Comparison of ENCODE assay signal across 1 cellular context in the genomic region with DNA sequence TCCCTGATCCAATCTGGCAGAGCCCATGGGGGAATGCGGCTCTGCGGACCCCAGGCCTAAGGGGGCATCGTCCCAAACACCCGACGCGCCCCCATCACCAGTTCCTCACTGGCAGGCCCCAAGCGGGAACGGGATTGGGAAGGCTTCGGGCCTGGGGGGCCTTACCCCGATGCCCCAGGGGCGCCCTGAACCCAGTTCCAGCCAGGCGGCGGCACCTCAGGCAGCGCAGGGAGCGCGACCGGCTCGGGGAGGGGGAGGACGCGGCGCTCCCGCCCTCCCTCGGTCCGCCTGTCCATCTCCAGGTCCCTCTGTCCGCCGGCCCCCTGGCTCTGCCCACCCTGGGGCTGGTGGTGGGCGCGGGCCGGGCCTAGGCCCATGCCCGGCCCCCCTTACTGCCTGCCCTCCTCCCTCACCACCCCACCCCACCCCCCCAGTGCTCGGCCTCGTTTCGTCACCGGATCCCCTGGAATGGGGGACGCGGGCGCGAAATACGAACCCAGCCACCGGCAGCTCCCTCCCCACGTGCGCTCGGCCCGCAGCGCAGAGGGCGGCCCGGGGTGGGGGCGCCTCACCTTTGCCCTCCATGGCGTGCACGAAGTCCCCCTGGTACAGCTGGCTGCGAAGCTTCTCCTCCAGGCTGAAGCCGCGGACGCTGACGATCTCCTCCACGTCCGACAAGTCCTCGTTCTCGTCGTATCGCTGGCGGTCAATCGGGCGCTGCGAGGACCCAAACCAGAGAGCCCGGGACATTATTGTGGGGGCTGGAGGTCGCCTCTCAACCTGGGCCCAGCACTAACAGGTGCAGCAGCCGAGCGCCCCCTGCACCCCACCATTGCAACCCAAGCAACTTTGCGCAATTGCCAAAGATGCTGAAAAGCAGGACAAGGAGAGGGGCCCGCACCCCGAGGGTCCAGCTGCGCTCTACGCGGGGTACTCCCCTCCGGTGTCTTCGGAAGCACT.
A peak's percentile ranks its signal among the peaks of the same experiment; 100 is the strongest.
TF ChIP-seq lines count a peak whose summit lies in the region.

No MANE protein-coding gene starts in this region.

TF ChIP-seq in GM12878, 131 proteins besides CTCF, POLR2A, EP300 and RAD21:
- 0 out of 2 replicates have a peak, but pooled peaks have one; percentile 15 for TF ChIP-seq LARP7 (IDR thresholded peaks at IDR 0.05)
- TF ChIP-seq, protein P1, sequence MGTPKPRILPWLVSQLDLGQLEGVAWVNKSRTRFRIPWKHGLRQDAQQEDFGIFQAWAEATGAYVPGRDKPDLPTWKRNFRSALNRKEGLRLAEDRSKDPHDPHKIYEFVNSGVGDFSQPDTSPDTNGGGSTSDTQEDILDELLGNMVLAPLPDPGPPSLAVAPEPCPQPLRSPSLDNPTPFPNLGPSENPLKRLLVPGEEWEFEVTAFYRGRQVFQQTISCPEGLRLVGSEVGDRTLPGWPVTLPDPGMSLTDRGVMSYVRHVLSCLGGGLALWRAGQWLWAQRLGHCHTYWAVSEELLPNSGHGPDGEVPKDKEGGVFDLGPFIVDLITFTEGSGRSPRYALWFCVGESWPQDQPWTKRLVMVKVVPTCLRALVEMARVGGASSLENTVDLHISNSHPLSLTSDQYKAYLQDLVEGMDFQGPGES (IDR thresholded peaks at IDR 0.05), result no peak
- TF ChIP-seq, protein P2, sequence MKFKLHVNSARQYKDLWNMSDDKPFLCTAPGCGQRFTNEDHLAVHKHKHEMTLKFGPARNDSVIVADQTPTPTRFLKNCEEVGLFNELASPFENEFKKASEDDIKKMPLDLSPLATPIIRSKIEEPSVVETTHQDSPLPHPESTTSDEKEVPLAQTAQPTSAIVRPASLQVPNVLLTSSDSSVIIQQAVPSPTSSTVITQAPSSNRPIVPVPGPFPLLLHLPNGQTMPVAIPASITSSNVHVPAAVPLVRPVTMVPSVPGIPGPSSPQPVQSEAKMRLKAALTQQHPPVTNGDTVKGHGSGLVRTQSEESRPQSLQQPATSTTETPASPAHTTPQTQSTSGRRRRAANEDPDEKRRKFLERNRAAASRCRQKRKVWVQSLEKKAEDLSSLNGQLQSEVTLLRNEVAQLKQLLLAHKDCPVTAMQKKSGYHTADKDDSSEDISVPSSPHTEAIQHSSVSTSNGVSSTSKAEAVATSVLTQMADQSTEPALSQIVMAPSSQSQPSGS (IDR thresholded peaks at IDR 0.05; ENCODE audit: low read length), result no peak
- 0 out of 2 replicates have a peak, but pooled peaks have one; percentile 44 for TF ChIP-seq GATAD2B (conservative IDR thresholded peaks at IDR 0.05; ENCODE audit: low read depth)
- 0 out of 2 replicates have a peak, but pooled peaks have one; percentile 23 for TF ChIP-seq TCF12 (IDR thresholded peaks at IDR 0.05; ENCODE audit: low read depth, low read length)
- TF ChIP-seq STAT1 (conservative IDR thresholded peaks at IDR 0.05), result no peak
- no peak for TF ChIP-seq ZBED1 (IDR thresholded peaks at IDR 0.05; ENCODE audit: borderline replicate concordance)
- TF ChIP-seq, protein P3, sequence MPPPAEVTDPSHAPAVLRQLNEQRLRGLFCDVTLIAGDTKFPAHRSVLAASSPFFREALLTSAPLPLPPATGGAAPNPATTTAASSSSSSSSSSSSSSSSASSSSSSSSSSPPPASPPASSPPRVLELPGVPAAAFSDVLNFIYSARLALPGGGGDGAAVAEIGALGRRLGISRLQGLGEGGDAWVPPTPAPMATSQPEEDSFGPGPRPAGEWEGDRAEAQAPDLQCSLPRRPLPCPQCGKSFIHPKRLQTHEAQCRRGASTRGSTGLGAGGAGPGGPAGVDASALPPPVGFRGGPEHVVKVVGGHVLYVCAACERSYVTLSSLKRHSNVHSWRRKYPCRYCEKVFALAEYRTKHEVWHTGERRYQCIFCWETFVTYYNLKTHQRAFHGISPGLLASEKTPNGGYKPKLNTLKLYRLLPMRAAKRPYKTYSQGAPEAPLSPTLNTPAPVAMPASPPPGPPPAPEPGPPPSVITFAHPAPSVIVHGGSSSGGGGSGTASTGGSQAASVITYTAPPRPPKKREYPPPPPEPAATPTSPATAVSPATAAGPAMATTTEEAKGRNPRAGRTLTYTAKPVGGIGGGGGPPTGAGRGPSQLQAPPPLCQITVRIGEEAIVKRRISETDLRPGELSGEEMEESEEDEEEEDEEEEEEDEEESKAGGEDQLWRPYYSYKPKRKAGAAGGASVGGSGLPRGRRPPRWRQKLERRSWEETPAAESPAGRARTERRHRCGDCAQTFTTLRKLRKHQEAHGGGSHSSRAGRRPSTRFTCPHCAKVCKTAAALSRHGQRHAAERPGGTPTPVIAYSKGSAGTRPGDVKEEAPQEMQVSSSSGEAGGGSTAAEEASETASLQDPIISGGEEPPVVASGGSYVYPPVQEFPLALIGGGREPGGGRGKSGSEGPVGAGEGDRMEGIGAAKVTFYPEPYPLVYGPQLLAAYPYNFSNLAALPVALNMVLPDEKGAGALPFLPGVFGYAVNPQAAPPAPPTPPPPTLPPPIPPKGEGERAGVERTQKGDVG (CRISPR knock-in tag; IDR thresholded peaks at IDR 0.05), result no peak
- TF ChIP-seq, protein P4, sequence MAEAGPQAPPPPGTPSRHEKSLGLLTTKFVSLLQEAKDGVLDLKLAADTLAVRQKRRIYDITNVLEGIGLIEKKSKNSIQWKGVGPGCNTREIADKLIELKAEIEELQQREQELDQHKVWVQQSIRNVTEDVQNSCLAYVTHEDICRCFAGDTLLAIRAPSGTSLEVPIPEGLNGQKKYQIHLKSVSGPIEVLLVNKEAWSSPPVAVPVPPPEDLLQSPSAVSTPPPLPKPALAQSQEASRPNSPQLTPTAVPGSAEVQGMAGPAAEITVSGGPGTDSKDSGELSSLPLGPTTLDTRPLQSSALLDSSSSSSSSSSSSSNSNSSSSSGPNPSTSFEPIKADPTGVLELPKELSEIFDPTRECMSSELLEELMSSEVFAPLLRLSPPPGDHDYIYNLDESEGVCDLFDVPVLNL (IDR thresholded peaks at IDR 0.05; ENCODE audit: low read depth, low read length), result no peak
- TF ChIP-seq, protein P5, sequence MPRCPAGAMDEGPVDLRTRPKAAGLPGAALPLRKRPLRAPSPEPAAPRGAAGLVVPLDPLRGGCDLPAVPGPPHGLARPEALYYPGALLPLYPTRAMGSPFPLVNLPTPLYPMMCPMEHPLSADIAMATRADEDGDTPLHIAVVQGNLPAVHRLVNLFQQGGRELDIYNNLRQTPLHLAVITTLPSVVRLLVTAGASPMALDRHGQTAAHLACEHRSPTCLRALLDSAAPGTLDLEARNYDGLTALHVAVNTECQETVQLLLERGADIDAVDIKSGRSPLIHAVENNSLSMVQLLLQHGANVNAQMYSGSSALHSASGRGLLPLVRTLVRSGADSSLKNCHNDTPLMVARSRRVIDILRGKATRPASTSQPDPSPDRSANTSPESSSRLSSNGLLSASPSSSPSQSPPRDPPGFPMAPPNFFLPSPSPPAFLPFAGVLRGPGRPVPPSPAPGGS (IDR thresholded peaks at IDR 0.05; ENCODE audit: borderline replicate concordance, insufficient read depth, low read depth, low read length, poor library complexity, severe bottlenecking), result no peak
- TF ChIP-seq NFYA (IDR thresholded peaks at IDR 0.05; ENCODE audit: borderline replicate concordance, low read depth, low read length), result no peak
- no peak for TF ChIP-seq MEF2A (IDR thresholded peaks at IDR 0.05; ENCODE audit: insufficient read depth, low read depth, low read length)
- TF ChIP-seq ETV6 (conservative IDR thresholded peaks at IDR 0.05 in 1 of 2, IDR thresholded peaks at IDR 0.05 in 1 of 2; ENCODE audit: borderline replicate concordance in 1 of 2, low read depth in 1 of 2), result no peak
- no peak for TF ChIP-seq SPI1 (IDR thresholded peaks at IDR 0.05; ENCODE audit: borderline replicate concordance, insufficient read depth, low read depth, low read length)
- TF ChIP-seq BHLHE40 (IDR thresholded peaks at IDR 0.05; ENCODE audit: borderline replicate concordance in 1 of 2, low read depth in 2 of 2, low read length in 1 of 2), result peak in 1 of 2 experiments; percentile 52; a peak in 1 of 4 replicates
- TF ChIP-seq SP1 (IDR thresholded peaks at IDR 0.05; ENCODE audit: low read depth, low read length), result no peak
- TF ChIP-seq, protein P6, sequence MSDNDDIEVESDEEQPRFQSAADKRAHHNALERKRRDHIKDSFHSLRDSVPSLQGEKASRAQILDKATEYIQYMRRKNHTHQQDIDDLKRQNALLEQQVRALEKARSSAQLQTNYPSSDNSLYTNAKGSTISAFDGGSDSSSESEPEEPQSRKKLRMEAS (IDR thresholded peaks at IDR 0.05; ENCODE audit: low read depth, low read length), result peak; percentile 34; the same call in 1 of the 2 replicates
- TF ChIP-seq, protein P7, sequence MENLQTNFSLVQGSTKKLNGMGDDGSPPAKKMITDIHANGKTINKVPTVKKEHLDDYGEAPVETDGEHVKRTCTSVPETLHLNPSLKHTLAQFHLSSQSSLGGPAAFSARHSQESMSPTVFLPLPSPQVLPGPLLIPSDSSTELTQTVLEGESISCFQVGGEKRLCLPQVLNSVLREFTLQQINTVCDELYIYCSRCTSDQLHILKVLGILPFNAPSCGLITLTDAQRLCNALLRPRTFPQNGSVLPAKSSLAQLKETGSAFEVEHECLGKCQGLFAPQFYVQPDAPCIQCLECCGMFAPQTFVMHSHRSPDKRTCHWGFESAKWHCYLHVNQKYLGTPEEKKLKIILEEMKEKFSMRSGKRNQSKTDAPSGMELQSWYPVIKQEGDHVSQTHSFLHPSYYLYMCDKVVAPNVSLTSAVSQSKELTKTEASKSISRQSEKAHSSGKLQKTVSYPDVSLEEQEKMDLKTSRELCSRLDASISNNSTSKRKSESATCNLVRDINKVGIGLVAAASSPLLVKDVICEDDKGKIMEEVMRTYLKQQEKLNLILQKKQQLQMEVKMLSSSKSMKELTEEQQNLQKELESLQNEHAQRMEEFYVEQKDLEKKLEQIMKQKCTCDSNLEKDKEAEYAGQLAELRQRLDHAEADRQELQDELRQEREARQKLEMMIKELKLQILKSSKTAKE (IDR thresholded peaks at IDR 0.05; ENCODE audit: low read depth, poor library complexity, severe bottlenecking), result no peak
- TF ChIP-seq NR2F1 (conservative IDR thresholded peaks at IDR 0.05), result peak; percentile 56
- TF ChIP-seq, protein P8, sequence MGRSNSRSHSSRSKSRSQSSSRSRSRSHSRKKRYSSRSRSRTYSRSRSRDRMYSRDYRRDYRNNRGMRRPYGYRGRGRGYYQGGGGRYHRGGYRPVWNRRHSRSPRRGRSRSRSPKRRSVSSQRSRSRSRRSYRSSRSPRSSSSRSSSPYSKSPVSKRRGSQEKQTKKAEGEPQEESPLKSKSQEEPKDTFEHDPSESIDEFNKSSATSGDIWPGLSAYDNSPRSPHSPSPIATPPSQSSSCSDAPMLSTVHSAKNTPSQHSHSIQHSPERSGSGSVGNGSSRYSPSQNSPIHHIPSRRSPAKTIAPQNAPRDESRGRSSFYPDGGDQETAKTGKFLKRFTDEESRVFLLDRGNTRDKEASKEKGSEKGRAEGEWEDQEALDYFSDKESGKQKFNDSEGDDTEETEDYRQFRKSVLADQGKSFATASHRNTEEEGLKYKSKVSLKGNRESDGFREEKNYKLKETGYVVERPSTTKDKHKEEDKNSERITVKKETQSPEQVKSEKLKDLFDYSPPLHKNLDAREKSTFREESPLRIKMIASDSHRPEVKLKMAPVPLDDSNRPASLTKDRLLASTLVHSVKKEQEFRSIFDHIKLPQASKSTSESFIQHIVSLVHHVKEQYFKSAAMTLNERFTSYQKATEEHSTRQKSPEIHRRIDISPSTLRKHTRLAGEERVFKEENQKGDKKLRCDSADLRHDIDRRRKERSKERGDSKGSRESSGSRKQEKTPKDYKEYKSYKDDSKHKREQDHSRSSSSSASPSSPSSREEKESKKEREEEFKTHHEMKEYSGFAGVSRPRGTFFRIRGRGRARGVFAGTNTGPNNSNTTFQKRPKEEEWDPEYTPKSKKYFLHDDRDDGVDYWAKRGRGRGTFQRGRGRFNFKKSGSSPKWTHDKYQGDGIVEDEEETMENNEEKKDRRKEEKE (IDR thresholded peaks at IDR 0.05), result no peak
- TF ChIP-seq POU2F2 (IDR thresholded peaks at IDR 0.05; ENCODE audit: borderline replicate concordance, low read depth, low read length), result no peak
- TF ChIP-seq HDGF (IDR thresholded peaks at IDR 0.05), result 0 out of 2 replicates have a peak, but pooled peaks have one; percentile 40
- TF ChIP-seq NRF1 (conservative IDR thresholded peaks at IDR 0.05; ENCODE audit: low read depth, low read length), result no peak
- TF ChIP-seq, protein P9, sequence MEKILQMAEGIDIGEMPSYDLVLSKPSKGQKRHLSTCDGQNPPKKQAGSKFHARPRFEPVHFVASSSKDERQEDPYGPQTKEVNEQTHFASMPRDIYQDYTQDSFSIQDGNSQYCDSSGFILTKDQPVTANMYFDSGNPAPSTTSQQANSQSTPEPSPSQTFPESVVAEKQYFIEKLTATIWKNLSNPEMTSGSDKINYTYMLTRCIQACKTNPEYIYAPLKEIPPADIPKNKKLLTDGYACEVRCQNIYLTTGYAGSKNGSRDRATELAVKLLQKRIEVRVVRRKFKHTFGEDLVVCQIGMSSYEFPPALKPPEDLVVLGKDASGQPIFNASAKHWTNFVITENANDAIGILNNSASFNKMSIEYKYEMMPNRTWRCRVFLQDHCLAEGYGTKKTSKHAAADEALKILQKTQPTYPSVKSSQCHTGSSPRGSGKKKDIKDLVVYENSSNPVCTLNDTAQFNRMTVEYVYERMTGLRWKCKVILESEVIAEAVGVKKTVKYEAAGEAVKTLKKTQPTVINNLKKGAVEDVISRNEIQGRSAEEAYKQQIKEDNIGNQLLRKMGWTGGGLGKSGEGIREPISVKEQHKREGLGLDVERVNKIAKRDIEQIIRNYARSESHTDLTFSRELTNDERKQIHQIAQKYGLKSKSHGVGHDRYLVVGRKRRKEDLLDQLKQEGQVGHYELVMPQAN (conservative IDR thresholded peaks at IDR 0.05), result peak; percentile 60
TF ChIP-seq in GM12878: peak in this region for 8.
